In genomic region chr1:44652445-44653106, GRCh38 we compare ENCODE assay signal across 8 cellular contexts. TPM values are rescaled to one million over a fixed set of nuclear protein-coding genes. Genes with fewer than 3 reads are reported as not detected.
DNase-seq lines count a peak whose midpoint lies in the region; ATAC-seq and TF ChIP-seq lines count a peak whose summit lies in the region.

No MANE protein-coding gene starts in this region.

- H3K4me3 ChIP-seq in heart left ventricle (no peak overlapping the region), retinal pigment epithelial cell (ENCODE audit: low read length) (no peak overlapping the region)

- TF ChIP-seq POLR2A in heart left ventricle (IDR thresholded peaks at IDR 0.05) = no peak

- H3K27ac Mint-ChIP-seq in activated naive CD8-positive, alpha-beta T cell treated with anti-CD3 and anti-CD28 coated beads, Interleukin-2, amount 50 U/mL, for 24 hours = no peak overlapping the region

- no peaks in the 10 kb centered on the region for H3K4me1 Mint-ChIP-seq in activated naive CD8-positive, alpha-beta T cell treated with anti-CD3 and anti-CD28 coated beads, Interleukin-2, amount 50 U/mL, for 24 hours

- no peak overlapping the region for H3K4me3 Mint-ChIP-seq in activated naive CD8-positive, alpha-beta T cell treated with anti-CD3 and anti-CD28 coated beads, Interleukin-2, amount 50 U/mL, for 24 hours

- ATAC-seq in GM19463 (IDR thresholded peaks at IDR 0.05; ENCODE audit: unreplicated experiment) (peak; percentile 65), heart left ventricle (peak; percentile 55 to 81 (median 78)), HG02885 (IDR thresholded peaks at IDR 0.05; ENCODE audit: poor library complexity, unreplicated experiment) (no peak)
- peak; percentile 87 for ATAC-seq in activated naive CD8-positive, alpha-beta T cell treated with anti-CD3 and anti-CD28 coated beads, Interleukin-2, amount 50 U/mL, for 24 hours

- intact Hi-C loops in heart left ventricle (cut with DNase I) = loop anchor here (1.0 to 10.0 kb wide), 9 partner anchors 42 to 438 kb away; partner anchors contain the start of gene DMAP1 (in 5 of the 10)

- 58 to 64% (median 62%) methylated on average over 6 to 7 of the region's 7 CpGs for WGBS in heart left ventricle, 4 donors

- H3K27me3 ChIP-seq in heart left ventricle = no peaks in the 10 kb centered on the region

- H3K9me3 Mint-ChIP-seq in activated naive CD8-positive, alpha-beta T cell treated with anti-CD3 and anti-CD28 coated beads, Interleukin-2, amount 50 U/mL, for 24 hours = no peaks in the 10 kb centered on the region

- H3K27ac ChIP-seq in C4-2B (no peak overlapping the region), heart left ventricle (no peak overlapping the region)

- H3K27me3 Mint-ChIP-seq in activated naive CD8-positive, alpha-beta T cell treated with anti-CD3 and anti-CD28 coated beads, Interleukin-2, amount 50 U/mL, for 24 hours = no peaks in the 10 kb centered on the region

- H3K4me1 ChIP-seq in heart left ventricle = peaks cover 0 to 11% (median 0%) of the 10 kb centered on the region in 12 donors

- H3K36me3 ChIP-seq in heart left ventricle = peaks cover 0 to 66% (median 46%) of the 10 kb centered on the region in 9 donors

- DNase-seq in MV-4-11 (lab: John Stamatoyannopoulos, UW) (peak; percentile 40), SW480 (ENCODE audit: low spot score) (peak; percentile 46), heart left ventricle (peak; percentile 64 to 83 (median 73)), retinal pigment epithelial cell (ENCODE audit: low read depth) (no peak)
- peak; percentile 81 for DNase-seq in activated naive CD8-positive, alpha-beta T cell treated with anti-CD3 and anti-CD28 coated beads, Interleukin-2, amount 50 U/mL, for 24 hours

- no peaks in the 10 kb centered on the region for H3K9me3 ChIP-seq in heart left ventricle

- peak; percentile 98 for TF ChIP-seq CTCF in C4-2B (conservative IDR thresholded peaks at IDR 0.05)
- peak; percentile 87 to 96 (median 91) for TF ChIP-seq CTCF in heart left ventricle (IDR thresholded peaks at IDR 0.05)
- TF ChIP-seq CTCF in retinal pigment epithelial cell (conservative IDR thresholded peaks at IDR 0.05; ENCODE audit: low read depth, low read length) = peak; percentile 99

- peaks cover 5% of the 10 kb centered on the region for H3K36me3 Mint-ChIP-seq in activated naive CD8-positive, alpha-beta T cell treated with anti-CD3 and anti-CD28 coated beads, Interleukin-2, amount 50 U/mL, for 24 hours (ENCODE audit: low read depth)

RNA-seq across cellular contexts. Expression of gene TMEM53, which starts 21.7 kb away (rescaled TPM):
- 10 to 100 TPM in 6 of 9 donors, 1 to 10 TPM in 3; 8.5 to 18.1 (median 12.5) TPM for total RNA-seq in heart left ventricle
- 10 to 100 TPM in 1 of 2 donors, 1 to 10 TPM in 1; 8.6 to 20.0 TPM for polyA plus RNA-seq in heart left ventricle

RNA-seq across cellular contexts. Expression of gene ARMH1, which starts 21.9 kb away (rescaled TPM):
- total RNA-seq in heart left ventricle = 1 to 10 TPM in 2 of 9 donors, under 1 TPM in 4, not detected in 3; 0.33 to 9.9 (median 0.64) TPM
- under 1 TPM; 0.62 to 0.88 TPM for polyA plus RNA-seq in heart left ventricle
